In genomic region chr9:33852216-33852826, GRCh38 we compare ENCODE assay signal across 8 cellular contexts. TPM values are rescaled to one million over a fixed set of nuclear protein-coding genes. Genes with fewer than 3 reads are reported as not detected.
A peak's percentile ranks its signal among the peaks of the same experiment; 100 is the strongest.
DNase-seq lines count a peak whose midpoint lies in the region; ATAC-seq and TF ChIP-seq lines count a peak whose summit lies in the region.

No MANE protein-coding gene starts in this region.

- no peak overlapping the region for H3K4me2 ChIP-seq in OCI-LY3 (ENCODE audit: low read length)

- no peaks in the 10 kb centered on the region for H3K9me3 ChIP-seq in OCI-LY3 (ENCODE audit: insufficient read depth, low read length)
- H3K9me3 ChIP-seq in gastroesophageal sphincter: no peaks in the 10 kb centered on the region
- H3K9me3 ChIP-seq in upper lobe of right lung: no peaks in the 10 kb centered on the region

- no peak overlapping the region for H2AFZ ChIP-seq in OCI-LY3 (ENCODE audit: low read depth, low read length)

- no peak overlapping the region for H3K9ac ChIP-seq in OCI-LY3 (ENCODE audit: low read length)

- H3K4me3 ChIP-seq in OCI-LY3 (ENCODE audit: low read length) (no peak overlapping the region), gastroesophageal sphincter (no peak overlapping the region), upper lobe of right lung (no peak overlapping the region)

- H3K4me1 ChIP-seq in OCI-LY3 (ENCODE audit: low read length) (no peaks in the 10 kb centered on the region), gastroesophageal sphincter (peaks cover 8 to 74% (median 27%) of the 10 kb centered on the region in 3 donors), upper lobe of right lung (peaks cover 32% of the 10 kb centered on the region)

- DNase-seq in GM10266 (ENCODE audit: extremely low spot score): peak; percentile 31
- DNase-seq in activated effector memory CD4-positive, alpha-beta T cell treated with anti-CD3 and anti-CD28 coated beads, Interleukin-2, amount 50 U/mL, for 16 hours: peak; percentile 81
- DNase-seq in nucleus accumbens (lab: John Stamatoyannopoulos, UW): peak in 51 of 56 donors; percentile 2 to 77 (median 40)
- peak; percentile 71 for DNase-seq in upper lobe of right lung
- no peak for DNase-seq in SKM-1 (lab: John Stamatoyannopoulos, UW; ENCODE audit: unreplicated experiment)

- intact Hi-C loops in upper lobe of right lung (cut with DNase I): loop anchor here (5.0 kb wide), 1 partner anchor 40 kb away; no protein-coding TSS in a partner anchor

- no peaks in the 10 kb centered on the region for H3K27me3 ChIP-seq in OCI-LY3 (ENCODE audit: low read depth, low read length)
- no peaks in the 10 kb centered on the region for H3K27me3 ChIP-seq in gastroesophageal sphincter
- H3K27me3 ChIP-seq in upper lobe of right lung: no peaks in the 10 kb centered on the region

- no peak for TF ChIP-seq POLR2A in gastroesophageal sphincter (IDR thresholded peaks at IDR 0.05)

- peaks cover 95% of the 10 kb centered on the region for H3K79me2 ChIP-seq in OCI-LY3 (ENCODE audit: low read length)

- TF ChIP-seq EP300 in gastroesophageal sphincter (IDR thresholded peaks at IDR 0.05): no peak

- peak; percentile 41 for ATAC-seq in gastroesophageal sphincter
- peak; percentile 95 for ATAC-seq in upper lobe of right lung

- peaks cover 81% of the 10 kb centered on the region for H4K20me1 ChIP-seq in OCI-LY3 (ENCODE audit: insufficient read depth, low read length)

- H3K36me3 ChIP-seq in OCI-LY3 (replicated peaks; ENCODE audit: low read depth, low read length) (no peaks in the 10 kb centered on the region), gastroesophageal sphincter (no peaks in the 10 kb centered on the region), upper lobe of right lung (no peaks in the 10 kb centered on the region)

- peak; percentile 96 for TF ChIP-seq CTCF in 22Rv1 (IDR thresholded peaks at IDR 0.05)
- TF ChIP-seq CTCF in GM10266 (IDR thresholded peaks at IDR 0.05; ENCODE audit: control insufficient read depth, insufficient read depth, low read depth, missing control alignments): peak; percentile 53
- TF ChIP-seq CTCF in OCI-LY3 (IDR thresholded peaks at IDR 0.05; ENCODE audit: low read depth, low read length): peak; percentile 73
- TF ChIP-seq CTCF in gastroesophageal sphincter (IDR thresholded peaks at IDR 0.05): peak; percentile 35 to 76 (median 72)
- peak; percentile 64 for TF ChIP-seq CTCF in upper lobe of right lung (IDR thresholded peaks at IDR 0.05)

- 66 to 77% methylated on average over 4 to 5 of the region's 8 CpGs for WGBS in gastroesophageal sphincter (ENCODE audit: low coverage in 1 of 2), 2 donors

- peak overlapping the region; percentile 74 for H3K27ac ChIP-seq in 22Rv1
- H3K27ac ChIP-seq in OCI-LY3 (ENCODE audit: low read length): no peak overlapping the region
- H3K27ac ChIP-seq in gastroesophageal sphincter: peak overlapping the region in 3 of 4 donors; percentile 9 to 47 (median 45)
- H3K27ac ChIP-seq in upper lobe of right lung: no peak overlapping the region

RNA-seq across cellular contexts. Expression of gene UBE2R2, which starts 35.4 kb away (rescaled TPM):
- 10 to 100 TPM; 26.5 to 43.9 (median 33.0) TPM for total RNA-seq in gastroesophageal sphincter
- 36.7 TPM for total RNA-seq in upper lobe of right lung

RNA-seq across cellular contexts. Expression of gene PRSS3, which starts 57.0 kb away (rescaled TPM):
- total RNA-seq in gastroesophageal sphincter (1 to 10 TPM in 3 of 4 donors, not detected in 1; 1.2 to 3.6 (median 2.2) TPM), upper lobe of right lung (not detected)

Comparison
In these comparisons a context has a peak if more than half of its experiments do, and no peak if none do; other contexts are left out.
1. H3K27ac ChIP-seq: peak in 22Rv1 (single experiment) and gastroesophageal sphincter (3 of 4); none in OCI-LY3 (single experiment) and upper lobe of right lung (single experiment).
2. Peak in every context shown above with its lines, with median percentiles within 50 percentile points of each other: CTCF ChIP-seq.